ENCODE assay signal across 17 cellular contexts in genomic region chr14:33936391-33936790, GRCh38.
"Had no signal": no experiment of that assay in that cellular context is flagged by ENCODE, and none has a peak within 500 bp of the region (broad histone marks: within the 10 kb centered on the region; RNA-seq: fewer than 3 reads in every experiment).

No MANE protein-coding gene starts in this region.

- H3K4me3 ChIP-seq: colonic mucosa, esophagus squamous epithelium, tibial nerve had no signal

- H3K27ac ChIP-seq: colonic mucosa, tibial nerve, WERI-Rb-1 had no signal

- H3K27me3 ChIP-seq: colonic mucosa, esophagus squamous epithelium, tibial nerve had no signal

- ATAC-seq: activated CD4-positive, alpha-beta T cell treated with anti-CD3 and anti-CD28 coated beads for 36 hours; activated naive CD4-positive, alpha-beta T cell treated with anti-CD3 and anti-CD28 coated beads, Interleukin-2, amount 50 U/mL, for 72 hours; activated T-cell treated with anti-CD3 and anti-CD28 coated beads, Interleukin-2, amount 50 U/mL, for 4 hours; stimulated activated naive B cell treated with anti-CD40 and anti-IgM and Interleukin-4, amounts not matched to agents 10 μg/mL and 1 μg/mL and 100 μg/mL, for 72 hours; T-helper 17 cell had no signal

- H3K9me3 Mint-ChIP-seq: activated CD4-positive, alpha-beta memory T cell treated with anti-CD3 and anti-CD28 coated beads for 36 hours; activated T-cell treated with anti-CD3 and anti-CD28 coated beads, Interleukin-2, amount 50 U/mL, for 4 hours; naive B cell; stimulated activated naive B cell treated with anti-CD40 and anti-IgM and Interleukin-4, amounts not matched to agents 10 μg/mL and 1 μg/mL and 100 μg/mL, for 72 hours had no signal

- H3K9me3 ChIP-seq: colonic mucosa, esophagus squamous epithelium, tibial nerve had no signal

- H3K4me3 Mint-ChIP-seq: activated CD4-positive, alpha-beta memory T cell treated with anti-CD3 and anti-CD28 coated beads for 36 hours; activated CD4-positive, alpha-beta T cell treated with anti-CD3 and anti-CD28 coated beads for 36 hours; activated T-cell treated with anti-CD3 and anti-CD28 coated beads, Interleukin-2, amount 50 U/mL, for 4 hours; naive B cell; stimulated activated naive B cell treated with anti-CD40 and anti-IgM and Interleukin-4, amounts not matched to agents 10 μg/mL and 1 μg/mL and 100 μg/mL, for 72 hours; T-helper 17 cell had no signal

- H3K36me3 ChIP-seq: colonic mucosa, esophagus squamous epithelium, tibial nerve, WERI-Rb-1 had no signal

- H3K36me3 Mint-ChIP-seq: activated CD4-positive, alpha-beta memory T cell treated with anti-CD3 and anti-CD28 coated beads for 36 hours; activated naive CD4-positive, alpha-beta T cell treated with anti-CD3 and anti-CD28 coated beads, Interleukin-2, amount 50 U/mL, for 72 hours; naive B cell; stimulated activated naive B cell treated with anti-CD40 and anti-IgM and Interleukin-4, amounts not matched to agents 10 μg/mL and 1 μg/mL and 100 μg/mL, for 72 hours had no signal

- DNase-seq: activated CD4-positive, alpha-beta memory T cell treated with anti-CD3 and anti-CD28 coated beads for 36 hours; activated CD4-positive, alpha-beta T cell treated with anti-CD3 and anti-CD28 coated beads for 36 hours; activated gamma-delta T cell; activated T-cell treated with anti-CD3 and anti-CD28 coated beads, Interleukin-2, amount 50 U/mL, for 4 hours; central memory CD4-positive, alpha-beta T cell; colonic mucosa; esophagus squamous epithelium; glutamatergic neuron; mammary epithelial cell; naive B cell; stimulated activated CD4-positive, alpha-beta T cell treated with anti-CD3 and anti-CD28 coated beads, Interleukin-15, amount 100 ng/mL, for 24 hours; stimulated activated CD4-positive, alpha-beta T cell treated with anti-CD3 and anti-CD28 coated beads, Interleukin-4, amount 100 ng/mL, for 1 hour; stimulated activated naive B cell treated with anti-CD40 and anti-IgM and Interleukin-4, amounts not matched to agents 10 μg/mL and 1 μg/mL and 100 μg/mL, for 72 hours; T-helper 17 cell; WERI-Rb-1 had no signal

- H3K27ac Mint-ChIP-seq: activated CD4-positive, alpha-beta memory T cell treated with anti-CD3 and anti-CD28 coated beads for 36 hours; activated CD4-positive, alpha-beta T cell treated with anti-CD3 and anti-CD28 coated beads for 36 hours; naive B cell; stimulated activated naive B cell treated with anti-CD40 and anti-IgM and Interleukin-4, amounts not matched to agents 10 μg/mL and 1 μg/mL and 100 μg/mL, for 72 hours; T-helper 17 cell had no signal

- H3K4me1 Mint-ChIP-seq: activated CD4-positive, alpha-beta T cell treated with anti-CD3 and anti-CD28 coated beads for 36 hours; naive B cell had no signal

- H3K27me3 Mint-ChIP-seq: activated CD4-positive, alpha-beta T cell treated with anti-CD3 and anti-CD28 coated beads for 36 hours; T-helper 17 cell had no signal
